Comparison of ENCODE assay signal across 12 cellular contexts in genomic region chr18:51053822-51054221, GRCh38. TPM values are rescaled to one million over a fixed set of nuclear protein-coding genes. Genes with fewer than 3 reads are reported as not detected.
DNase-seq lines count a peak whose midpoint lies in the region; ATAC-seq, FAIRE-seq and TF ChIP-seq lines count a peak whose summit lies in the region.
"Had no signal": no experiment of that assay in that cellular context is flagged by ENCODE, and none has a peak within 500 bp of the region (broad histone marks: within the 10 kb centered on the region; RNA-seq: fewer than 3 reads in every experiment).

No MANE protein-coding gene starts in this region.

- POLR2A ChIA-PET in A549 (lab: Yijun Ruan, JAX): interaction anchor here (0.6 to 1.1 kb wide), 2 partner anchors 24 to 26 kb away, joined by 3 to 4 read pairs; partner anchors contain the start of gene SMAD4

- CTCF ChIA-PET in A549 (lab: Yijun Ruan, JAX): no interaction called here

- H3K4me3 ChIP-seq in A549 (no peak overlapping the region), astrocyte (ENCODE audit: insufficient read depth, low read depth, low read length) (no peak overlapping the region)

- TF ChIP-seq POLR2A in A549 (IDR thresholded peaks at IDR 0.05; ENCODE audit: low read length): no peak

- H3K27me3 ChIP-seq in astrocyte (ENCODE audit: insufficient read depth, low read length): no peaks in the 10 kb centered on the region

- H3K4me2 ChIP-seq in A549 (no peak overlapping the region), astrocyte (ENCODE audit: low read length) (no peak overlapping the region)

- H3K36me3 ChIP-seq in astrocyte (ENCODE audit: insufficient read depth, low read length): peaks cover 31% of the 10 kb centered on the region

- FAIRE-seq in A549 (lab: Jason Lieb, UNC) (no peak), astrocyte (lab: Jason Lieb, UNC) (no peak)
- FAIRE-seq: endometrium had no signal

- no peak for TF ChIP-seq RAD21 in A549 (conservative IDR thresholded peaks at IDR 0.05 in 1 of 2, IDR thresholded peaks at IDR 0.05 in 1 of 2)

- H3K9ac ChIP-seq in astrocyte (ENCODE audit: low read length): no peak overlapping the region

- intact Hi-C loops in cardiac septum (cut with DNase I): no loop called here

- peaks cover 36% of the 10 kb centered on the region for H3K79me2 ChIP-seq in astrocyte (ENCODE audit: insufficient read depth, low read length)

- H3K36me3 Mint-ChIP-seq in astrocyte (ENCODE audit: low read depth, unreplicated experiment) (peaks cover 8% of the 10 kb centered on the region), nephron progenitor cell (ENCODE audit: low read depth) (peaks cover 61% of the 10 kb centered on the region)

- peaks cover 31% of the 10 kb centered on the region for H4K20me1 ChIP-seq in astrocyte (ENCODE audit: insufficient read depth, low read length)

- DNase-seq in A549 (ENCODE audit: low read depth in 1 of 2, low spot score in 1 of 2): no peak
- DNase-seq in astrocyte (ENCODE audit: low read depth): no peak
- no peak for DNase-seq in cardiac septum (ENCODE audit: low spot score)
- DNase-seq in nephron progenitor cell: no peak
- no peak for DNase-seq in activated CD8-positive, alpha-beta memory T cell treated with anti-CD3 and anti-CD28 coated beads, Interleukin-2, amount 50 U/mL, for 48 hours
- DNase-seq in NCI-H146 treated with DMSO at 0.1 percent for 48 hours (lab: John Stamatoyannopoulos, UW; ENCODE audit: unreplicated experiment): no peak
- DNase-seq: activated CD8-positive, alpha-beta memory T cell treated with anti-CD3 and anti-CD28 coated beads, Interleukin-2, amount 50 U/mL, for 4 hours; stimulated activated CD4-positive, alpha-beta T cell treated with anti-CD3 and anti-CD28 coated beads, Interleukin-12 subunit alpha, Interleukin-12 subunit beta, amount 100 ng/mL, for 4 hours had no signal

- H2AFZ ChIP-seq in astrocyte (ENCODE audit: low read depth, low read length): no peak overlapping the region

- peaks cover 16% of the 10 kb centered on the region for H3K4me1 Mint-ChIP-seq in astrocyte (ENCODE audit: low read depth, unreplicated experiment)
- H3K4me1 Mint-ChIP-seq in nephron progenitor cell: no peaks in the 10 kb centered on the region

- H3K9me3 Mint-ChIP-seq in astrocyte (ENCODE audit: unreplicated experiment) (no peaks in the 10 kb centered on the region), nephron progenitor cell (no peaks in the 10 kb centered on the region)

- H3K27me3 Mint-ChIP-seq in astrocyte (ENCODE audit: low read depth, unreplicated experiment) (no peaks in the 10 kb centered on the region), nephron progenitor cell (ENCODE audit: low read depth, poor library complexity) (no peaks in the 10 kb centered on the region)

- no peak for TF ChIP-seq EP300 in A549 (IDR thresholded peaks at IDR 0.05)

- H3K9me3 ChIP-seq in A549: no peaks in the 10 kb centered on the region
- H3K9me3 ChIP-seq in astrocyte (ENCODE audit: insufficient read depth, low read depth, low read length): no peaks in the 10 kb centered on the region

- no peak overlapping the region for H3K4me3 Mint-ChIP-seq in astrocyte (ENCODE audit: unreplicated experiment)
- H3K4me3 Mint-ChIP-seq in nephron progenitor cell: no peak overlapping the region

- H3K27ac Mint-ChIP-seq in astrocyte (ENCODE audit: unreplicated experiment) (peak overlapping the region; percentile 93), nephron progenitor cell (no peak overlapping the region)

- H3K27ac ChIP-seq in A549: no peak overlapping the region
- no peak overlapping the region for H3K27ac ChIP-seq in astrocyte (ENCODE audit: low read depth, low read length)

- H3K4me1 ChIP-seq in A549 (no peaks in the 10 kb centered on the region), astrocyte (ENCODE audit: insufficient read depth, low read length) (peaks cover 4% of the 10 kb centered on the region)

- TF ChIP-seq CTCF in A549 (IDR thresholded peaks at IDR 0.05) (no peak), astrocyte (IDR thresholded peaks at IDR 0.05; ENCODE audit: insufficient read depth, low read depth, low read length) (no peak), nephron progenitor cell (IDR thresholded peaks at IDR 0.05) (no peak)

- 89% methylated on average over 1 of the region's 1 CpG for WGBS in A549 (ENCODE audit: missing lambda C conversion rate)

- ATAC-seq in A549 (no peak), GM19395 (IDR thresholded peaks at IDR 0.05; ENCODE audit: unreplicated experiment) (peak; percentile 82), HG03342 (IDR thresholded peaks at IDR 0.05; ENCODE audit: unreplicated experiment) (peak; percentile 69)
- ATAC-seq: left lobe of liver had no signal

TF ChIP-seq in A549, 52 proteins besides CTCF, POLR2A, EP300 and RAD21:
- TF ChIP-seq TFCP2L1 (CRISPR knock-in tag; IDR thresholded peaks at IDR 0.05): no peak
- TF ChIP-seq MAFK (IDR thresholded peaks at IDR 0.05; ENCODE audit: partially characterized antibody): peak; percentile 19
- TF ChIP-seq RFX5 (IDR thresholded peaks at IDR 0.05): no peak
- no peak for TF ChIP-seq NR3C1 (IDR thresholded peaks at IDR 0.05)
- TF ChIP-seq MAX (IDR thresholded peaks at IDR 0.05): no peak

RNA-seq across cellular contexts. Expression of gene SMAD4, which starts 23.8 kb away (rescaled TPM):
- 90.0 and 107 TPM in 2 replicates for polyA plus RNA-seq in A549 (2011; rRNA removed)
- 25.9 and 28.8 TPM in 2 replicates for polyA plus RNA-seq in A549 (2012; cell fraction: cytosol; rRNA removed)
- 24.5 and 28.4 TPM in 2 replicates for polyA plus RNA-seq in A549 (2012; cell fraction: nucleus; rRNA removed)
- 44.7 to 52.3 TPM (median 52.1 TPM) in 3 replicates for polyA plus RNA-seq in A549 (2017; fragmentation: RNase III; extraction: RNeasy Plus Mini Kit Qiagen cat#74134 plus additional on column Dnase treatment)
- polyA minus RNA-seq in A549 (2011; rRNA and poly(A)+ RNA removed): 57.5 and 65.9 TPM in 2 replicates
- 84.3 and 87.7 TPM in 2 replicates for total RNA-seq in astrocyte
- total RNA-seq in cardiac septum: 88.7 TPM

Comparison
In these comparisons a context has a peak if more than half of its experiments do, and no peak if none do; other contexts are left out.
1. ATAC-seq: peak in GM19395 (single experiment) and HG03342 (single experiment); none in A549 (0 of 2).